ENCODE assay signal across 19 cellular contexts in genomic region chr21:26123012-26123411, GRCh38.
"Had no signal": no experiment of that assay in that cellular context is flagged by ENCODE, and none has a peak within 500 bp of the region (broad histone marks: within the 10 kb centered on the region; RNA-seq: fewer than 3 reads in every experiment).

No MANE protein-coding gene starts in this region.

- H3K36me3 ChIP-seq: lower lobe of right lung, right lobe of liver, stomach, upper lobe of right lung had no signal

- DNase-seq: activated CD4-positive, alpha-beta T cell treated with anti-CD3 and anti-CD28 coated beads for 48 hours; activated CD8-positive, alpha-beta T cell treated with anti-CD3 and anti-CD28 coated beads for 36 hours; activated effector memory CD4-positive, alpha-beta T cell treated with anti-CD3 and anti-CD28 coated beads, Interleukin-2, amount 50 U/mL, for 16 hours; activated T-cell treated with anti-CD3 and anti-CD28 coated beads, Interleukin-2, amount 50 U/mL, for 4 hours; amygdala; body of pancreas; cerebellar nuclear complex; effector memory CD8-positive, alpha-beta T cell; lower lobe of right lung; midbrain; psoas muscle; right lobe of liver; stimulated activated CD4-positive, alpha-beta T cell treated with anti-CD3 and anti-CD28 coated beads, Interleukin-12 subunit alpha, Interleukin-12 subunit beta, amount 100 ng/mL, for 4 hours; stimulated activated CD4-positive, alpha-beta T cell treated with anti-CD3 and anti-CD28 coated beads, Interleukin-2, amount 100 ng/mL, for 24 hours; stomach; testis; upper lobe of right lung had no signal

- H3K27me3 Mint-ChIP-seq: activated CD8-positive, alpha-beta T cell treated with anti-CD3 and anti-CD28 coated beads for 36 hours had no signal

- H3K27ac Mint-ChIP-seq: activated CD8-positive, alpha-beta T cell treated with anti-CD3 and anti-CD28 coated beads for 36 hours; activated naive CD4-positive, alpha-beta T cell treated with anti-CD3 and anti-CD28 coated beads, Interleukin-2, amount 50 U/mL, for 72 hours; effector memory CD8-positive, alpha-beta T cell had no signal

- H3K27me3 ChIP-seq: body of pancreas, right lobe of liver, stomach, testis, upper lobe of right lung had no signal

- H3K9me3 ChIP-seq: body of pancreas, lower lobe of right lung, psoas muscle, right lobe of liver, stomach, testis, upper lobe of right lung had no signal

- H3K36me3 Mint-ChIP-seq: activated naive CD4-positive, alpha-beta T cell treated with anti-CD3 and anti-CD28 coated beads, Interleukin-2, amount 50 U/mL, for 72 hours had no signal

- H3K27ac ChIP-seq: lower lobe of right lung, psoas muscle, right lobe of liver, stomach, upper lobe of right lung had no signal

- H3K4me3 ChIP-seq: body of pancreas, lower lobe of right lung, psoas muscle, right lobe of liver, stomach, testis, upper lobe of right lung had no signal

- H3K9me3 Mint-ChIP-seq: activated CD8-positive, alpha-beta T cell treated with anti-CD3 and anti-CD28 coated beads for 36 hours; activated naive CD4-positive, alpha-beta T cell treated with anti-CD3 and anti-CD28 coated beads, Interleukin-2, amount 50 U/mL, for 72 hours; activated T-cell treated with anti-CD3 and anti-CD28 coated beads, Interleukin-2, amount 50 U/mL, for 4 hours; neural crest cell had no signal

- H3K4me3 Mint-ChIP-seq: activated CD8-positive, alpha-beta T cell treated with anti-CD3 and anti-CD28 coated beads for 36 hours; activated T-cell treated with anti-CD3 and anti-CD28 coated beads, Interleukin-2, amount 50 U/mL, for 4 hours; effector memory CD8-positive, alpha-beta T cell; neural crest cell had no signal

- ATAC-seq: activated CD8-positive, alpha-beta T cell treated with anti-CD3 and anti-CD28 coated beads for 36 hours; activated naive CD4-positive, alpha-beta T cell treated with anti-CD3 and anti-CD28 coated beads, Interleukin-2, amount 50 U/mL, for 72 hours; activated T-cell treated with anti-CD3 and anti-CD28 coated beads, Interleukin-2, amount 50 U/mL, for 4 hours; body of pancreas; effector memory CD8-positive, alpha-beta T cell; lower lobe of right lung; psoas muscle; upper lobe of right lung had no signal
